In genomic region chr4:88745581-88746163, GRCh38 we compare ENCODE assay signal across 15 cellular contexts. TPM values are rescaled to one million over a fixed set of nuclear protein-coding genes. Genes with fewer than 3 reads are reported as not detected.
DNase-seq lines count a peak whose midpoint lies in the region; ATAC-seq and TF ChIP-seq lines count a peak whose summit lies in the region.
"Had no signal": no experiment of that assay in that cellular context is flagged by ENCODE, and none has a peak within 500 bp of the region (broad histone marks: within the 10 kb centered on the region; RNA-seq: fewer than 3 reads in every experiment).

No MANE protein-coding gene starts in this region.

- CTCF ChIA-PET in IMR-90 (lab: Yijun Ruan, JAX) (interaction anchor here (0.6 to 1.2 kb wide), 4 partner anchors 9 to 72 kb away, joined by 3 to 7 read pairs (median 3); no protein-coding TSS in a partner anchor), PC-9 (lab: Charles Lee) (no interaction called here)

- intact Hi-C loops in IMR-90 (cut with micrococcal nuclease), result no loop called here
- intact Hi-C loops in gastrocnemius medialis (cut with DNase I; ENCODE audit: low total_unique reads), result no loop called here
- intact Hi-C loops in activated T-helper 1 cell treated with anti-CD3 and anti-CD28 coated beads, Interleukin-12 subunit alpha, Interleukin-12 subunit beta, Interleukin-2, Interleukin-4 antibody, amounts not matched to agents 30 ng/mL and 10 ng/mL and 1 ng/mL, durations not matched to agents 14 hours and 24 hours and 36 hours (cut with micrococcal nuclease), result no loop called here
- intact Hi-C loops in PC-9 (cut with micrococcal nuclease; ENCODE audit: unreplicated experiment), result no loop called here

- no peak overlapping the region for H3K23ac ChIP-seq in IMR-90 (ENCODE audit: low read depth, low read length)

- peaks cover 5% of the 10 kb centered on the region for H3K4me1 ChIP-seq in IMR-90 (ENCODE audit: control insufficient read depth, insufficient read depth, low read length)
- H3K4me1 ChIP-seq in gastrocnemius medialis, result peaks cover 17 to 30% of the 10 kb centered on the region in 2 donors
- no peaks in the 10 kb centered on the region for H3K4me1 ChIP-seq in PC-9 (replicated peaks; ENCODE audit: insufficient read depth)

- no peaks in the 10 kb centered on the region for H3K27me3 Mint-ChIP-seq in activated T-helper 1 cell treated with anti-CD3 and anti-CD28 coated beads, Interleukin-12 subunit alpha, Interleukin-12 subunit beta, Interleukin-2, Interleukin-4 antibody, amounts not matched to agents 30 ng/mL and 10 ng/mL and 1 ng/mL, durations not matched to agents 14 hours and 24 hours and 36 hours (ENCODE audit: insufficient read depth)

- H4K20me1 ChIP-seq in IMR-90 (ENCODE audit: insufficient read depth, low read length) (no peaks in the 10 kb centered on the region), PC-9 (ENCODE audit: insufficient read depth) (no peaks in the 10 kb centered on the region)

- H2AFZ ChIP-seq in IMR-90 (replicated peaks; ENCODE audit: low read length, poor library complexity) (no peak overlapping the region), PC-9 (no peak overlapping the region)

- H4K5ac ChIP-seq in IMR-90 (ENCODE audit: low read depth, low read length), result peak overlapping the region; percentile 8; the same call in 1 of the 2 replicates

- H3K4me2 ChIP-seq in IMR-90 (ENCODE audit: low read depth, low read length) (no peak overlapping the region), PC-9 (no peak overlapping the region)

- H3K18ac ChIP-seq in IMR-90 (ENCODE audit: low read depth, low read length), result peak overlapping the region; percentile 27; the same call in 1 of the 2 replicates

- TF ChIP-seq POLR2A in IMR-90 (IDR thresholded peaks at IDR 0.05; ENCODE audit: low read depth, low read length) (no peak), gastrocnemius medialis (IDR thresholded peaks at IDR 0.05) (no peak)

- H3K9ac ChIP-seq in IMR-90 (ENCODE audit: low read depth, low read length), result no peak overlapping the region

- no peak overlapping the region for H2AK5ac ChIP-seq in IMR-90 (ENCODE audit: low read depth, low read length)

- no peak overlapping the region for H3K27ac Mint-ChIP-seq in activated T-helper 1 cell treated with anti-CD3 and anti-CD28 coated beads, Interleukin-12 subunit alpha, Interleukin-12 subunit beta, Interleukin-2, Interleukin-4 antibody, amounts not matched to agents 30 ng/mL and 10 ng/mL and 1 ng/mL, durations not matched to agents 14 hours and 24 hours and 36 hours
- H3K27ac Mint-ChIP-seq: activated T-helper 2 cell treated with anti-CD3 and anti-CD28 coated beads, Interferon-gamma antibody, Interleukin-2, Interleukin-4, amounts not matched to agents 10 μg/mL and 5 μg/mL and 100 μg/mL, durations not matched to agents 14 hours and 24 hours and 36 hours; T-helper 2 cell treated with Interferon-gamma antibody and Interleukin-4, amounts not matched to agents 5 μg/mL and 100 μg/mL, for 36 hours had no signal

- DNase-seq in IMR-90 (no peak), gastrocnemius medialis (no peak), PC-9 (no peak)
- DNase-seq in activated T-helper 1 cell treated with anti-CD3 and anti-CD28 coated beads, Interleukin-12 subunit alpha, Interleukin-12 subunit beta, Interleukin-2, Interleukin-4 antibody, amounts not matched to agents 30 ng/mL and 10 ng/mL and 1 ng/mL, durations not matched to agents 14 hours and 24 hours and 36 hours (ENCODE audit: low spot score), result no peak
- no peak for DNase-seq in activated CD4-positive, CD25-positive, alpha-beta regulatory T cell (lab: John Stamatoyannopoulos, UW)
- DNase-seq: NCI-H1436, NCI-H2171 treated with DMSO at 0.1 percent for 48 hours, NCI-H82, occipital lobe had no signal

- peaks cover 32% of the 10 kb centered on the region for H3K36me3 ChIP-seq in IMR-90 (ENCODE audit: control insufficient read depth, insufficient read depth, low read length)
- peaks cover 0 to 39% of the 10 kb centered on the region in 2 donors for H3K36me3 ChIP-seq in gastrocnemius medialis
- no peaks in the 10 kb centered on the region for H3K36me3 ChIP-seq in PC-9 (ENCODE audit: low read depth)

- no peaks in the 10 kb centered on the region for H3K79me2 ChIP-seq in PC-9 (ENCODE audit: low read depth)

- no peak for TF ChIP-seq RAD21 in IMR-90 (IDR thresholded peaks at IDR 0.05; ENCODE audit: low read length)

- H3K27ac ChIP-seq in IMR-90 (ENCODE audit: insufficient read depth, low read length) (no peak overlapping the region), cingulate gyrus (ENCODE audit: low read depth, low read length) (peak overlapping the region; percentile 50), layer of hippocampus (ENCODE audit: low read depth, low read length) (peak overlapping the region; percentile 31), gastrocnemius medialis (peak overlapping the region; percentile 2 to 70 (median 35)), PC-9 (no peak overlapping the region)

- no peak overlapping the region for H2AK9ac ChIP-seq in IMR-90 (replicated peaks; ENCODE audit: low read depth, low read length, poor library complexity)

- no peaks in the 10 kb centered on the region for H3K4me1 Mint-ChIP-seq in activated T-helper 1 cell treated with anti-CD3 and anti-CD28 coated beads, Interleukin-12 subunit alpha, Interleukin-12 subunit beta, Interleukin-2, Interleukin-4 antibody, amounts not matched to agents 30 ng/mL and 10 ng/mL and 1 ng/mL, durations not matched to agents 14 hours and 24 hours and 36 hours (ENCODE audit: low read depth)

- H3K56ac ChIP-seq in IMR-90 (ENCODE audit: extremely low read depth, insufficient read depth, low read length), result no peak overlapping the region

- no peaks in the 10 kb centered on the region; a peak in 1 of 4 replicates for H3K79me1 ChIP-seq in IMR-90 (ENCODE audit: low read depth in 1 of 2, low read length in 2 of 2)

- no TSS peak for BruUV-seq in IMR-90 (replicated peaks; lab: Mats Ljungman, UMichigan)
- no TSS peak for BruUV-seq in PC-9 (replicated peaks; lab: Mats Ljungman, UMichigan)

- no peak overlapping the region for H2BK15ac ChIP-seq in IMR-90 (ENCODE audit: low read depth, low read length)

- H3K9me2 ChIP-seq in PC-9 (ENCODE audit: insufficient read depth), result no peaks in the 10 kb centered on the region

- H3K14ac ChIP-seq in IMR-90 (replicated peaks; ENCODE audit: low read depth, low read length), result no peak overlapping the region

- H3K4ac ChIP-seq in IMR-90 (ENCODE audit: low read depth, low read length), result no peak overlapping the region

- TF ChIP-seq CTCF in IMR-90 (conservative IDR thresholded peaks at IDR 0.05; ENCODE audit: low read depth, low read length) (no peak), gastrocnemius medialis (IDR thresholded peaks at IDR 0.05 in 4 of 5, conservative IDR thresholded peaks at IDR 0.05 in 1 of 5) (no peak), PC-9 (conservative IDR thresholded peaks at IDR 0.05) (no peak)

- H3K9me3 Mint-ChIP-seq in activated T-helper 1 cell treated with anti-CD3 and anti-CD28 coated beads, Interleukin-12 subunit alpha, Interleukin-12 subunit beta, Interleukin-2, Interleukin-4 antibody, amounts not matched to agents 30 ng/mL and 10 ng/mL and 1 ng/mL, durations not matched to agents 14 hours and 24 hours and 36 hours, result no peaks in the 10 kb centered on the region
- H3K9me3 Mint-ChIP-seq: activated T-helper 2 cell treated with anti-CD3 and anti-CD28 coated beads, Interferon-gamma antibody, Interleukin-2, Interleukin-4, amounts not matched to agents 10 μg/mL and 5 μg/mL and 100 μg/mL, durations not matched to agents 14 hours and 24 hours and 36 hours; T-helper 2 cell treated with Interferon-gamma antibody and Interleukin-4, amounts not matched to agents 5 μg/mL and 100 μg/mL, for 36 hours had no signal

- WGBS in IMR-90 (ENCODE audit: extremely low coverage in 2 of 2, insufficient read length in 1 of 2), 2 experiments, result no CpG with 5 or more reads among the region's 1 CpG

- no peaks in the 10 kb centered on the region for H3K9me3 ChIP-seq in IMR-90 (ENCODE audit: control insufficient read depth, insufficient read depth, low read length)
- no peaks in the 10 kb centered on the region for H3K9me3 ChIP-seq in gastrocnemius medialis
- H3K9me3 ChIP-seq in PC-9 (ENCODE audit: insufficient read depth, low read depth), result no peaks in the 10 kb centered on the region

- H3F3A ChIP-seq in PC-9 (ENCODE audit: insufficient read depth, low read depth), result no peaks in the 10 kb centered on the region

- in situ Hi-C loops in IMR-90 (cut with MboI; ENCODE audit: low sequenced_read_pairs) (no loop called here), gastrocnemius medialis (cut with MboI; ENCODE audit: low sequenced_read_pairs in 4 of 4) (no loop called here)

- dilution Hi-C loops in IMR-90 (cut with HindIII; ENCODE audit: low sequenced_read_pairs, unreplicated experiment), result no loop called here

- H3K9me1 ChIP-seq in IMR-90 (ENCODE audit: insufficient read depth, low read length), result peaks cover 9% of the 10 kb centered on the region

- no peak overlapping the region for H3K4me3 Mint-ChIP-seq in activated T-helper 1 cell treated with anti-CD3 and anti-CD28 coated beads, Interleukin-12 subunit alpha, Interleukin-12 subunit beta, Interleukin-2, Interleukin-4 antibody, amounts not matched to agents 30 ng/mL and 10 ng/mL and 1 ng/mL, durations not matched to agents 14 hours and 24 hours and 36 hours
- H3K4me3 Mint-ChIP-seq: T-helper 2 cell treated with Interferon-gamma antibody and Interleukin-4, amounts not matched to agents 5 μg/mL and 100 μg/mL, for 36 hours had no signal

- peak overlapping the region; percentile 27; the same call in 1 of the 2 replicates for H2BK20ac ChIP-seq in IMR-90 (ENCODE audit: low read depth, low read length)

- POLR2A ChIA-PET in IMR-90 (lab: Charles Lee; ENCODE audit: unreplicated experiment), result no interaction called here
- POLR2A ChIA-PET in PC-9 (lab: Charles Lee; ENCODE audit: unreplicated experiment), result no interaction called here

- peaks cover 36% of the 10 kb centered on the region for H3K36me3 Mint-ChIP-seq in activated T-helper 1 cell treated with anti-CD3 and anti-CD28 coated beads, Interleukin-12 subunit alpha, Interleukin-12 subunit beta, Interleukin-2, Interleukin-4 antibody, amounts not matched to agents 30 ng/mL and 10 ng/mL and 1 ng/mL, durations not matched to agents 14 hours and 24 hours and 36 hours (ENCODE audit: low read depth)

- no peak overlapping the region for H4K8ac ChIP-seq in IMR-90 (ENCODE audit: low read depth in 2 of 2, low read length in 2 of 2)

- H2BK120ac ChIP-seq in IMR-90 (ENCODE audit: low read depth, low read length), result 0 out of 2 replicates have a peak overlapping the region, but pooled peaks have one; percentile 4

- H2BK5ac ChIP-seq in IMR-90 (ENCODE audit: low read depth, low read length, poor library complexity, severe bottlenecking), result peak overlapping the region; percentile 17

- H3K4me3 ChIP-seq in IMR-90 (ENCODE audit: insufficient read depth, low read depth, low read length), result no peak overlapping the region
- H3K4me3 ChIP-seq in gastrocnemius medialis, result no peak overlapping the region
- no peak overlapping the region for H3K4me3 ChIP-seq in PC-9

- H3K27me3 ChIP-seq in IMR-90 (ENCODE audit: control insufficient read depth, insufficient read depth, low read length) (no peaks in the 10 kb centered on the region), layer of hippocampus (ENCODE audit: control insufficient read depth, insufficient read depth, low read length) (no peaks in the 10 kb centered on the region), gastrocnemius medialis (no peaks in the 10 kb centered on the region), PC-9 (ENCODE audit: insufficient read depth, low read depth) (no peaks in the 10 kb centered on the region)

- no peak overlapping the region for H4K91ac ChIP-seq in IMR-90 (ENCODE audit: insufficient read depth, low read depth, low read length)

- ATAC-seq in IMR-90 (ENCODE audit: low read depth) (no peak), gastrocnemius medialis (peak in 1 of 2 donors; percentile 25), HG03175 (IDR thresholded peaks at IDR 0.05; ENCODE audit: unreplicated experiment) (no peak)

RNA-seq across cellular contexts. Expression of gene NAP1L5, which starts 48.0 kb away (rescaled TPM):
- total RNA-seq in IMR-90 (2012; rRNA removed) (3.9 and 5.6 TPM in 2 replicates), gastrocnemius medialis (1 to 10 TPM in 3 of 4 donors, under 1 TPM in 1; 0.20 to 2.9 (median 1.9) TPM), PC-9 (2021) (0.28 and 0.37 TPM in 2 replicates)
- 5.3 and 6.0 TPM in 2 replicates for polyA plus RNA-seq in IMR-90 (2012; rRNA removed)
- polyA plus RNA-seq in IMR-90 (2012; cell fraction: cytosol; rRNA removed), result 2.1 and 2.9 TPM in 2 replicates
- 0.71 and 2.5 TPM in 2 replicates for polyA plus RNA-seq in IMR-90 (2012; cell fraction: nucleus; rRNA removed; ENCODE audit: low replicate concordance)
- total RNA-seq in activated T-helper 1 cell treated with anti-CD3 and anti-CD28 coated beads, Interleukin-12 subunit alpha, Interleukin-12 subunit beta, Interleukin-2, Interleukin-4 antibody, amounts not matched to agents 30 ng/mL and 10 ng/mL and 1 ng/mL, durations not matched to agents 14 hours and 24 hours and 36 hours, result 5.5 and 6.1 TPM in 2 replicates
- total RNA-seq: A673 had no signal

Comparison
In these comparisons a context has a peak if more than half of its experiments do, and no peak if none do; other contexts are left out.
1. H3K27ac ChIP-seq: peak in cingulate gyrus (single experiment), layer of hippocampus (single experiment) and gastrocnemius medialis (4 of 4); none in IMR-90 (single experiment) and PC-9 (single experiment).